In the genomic region with DNA sequence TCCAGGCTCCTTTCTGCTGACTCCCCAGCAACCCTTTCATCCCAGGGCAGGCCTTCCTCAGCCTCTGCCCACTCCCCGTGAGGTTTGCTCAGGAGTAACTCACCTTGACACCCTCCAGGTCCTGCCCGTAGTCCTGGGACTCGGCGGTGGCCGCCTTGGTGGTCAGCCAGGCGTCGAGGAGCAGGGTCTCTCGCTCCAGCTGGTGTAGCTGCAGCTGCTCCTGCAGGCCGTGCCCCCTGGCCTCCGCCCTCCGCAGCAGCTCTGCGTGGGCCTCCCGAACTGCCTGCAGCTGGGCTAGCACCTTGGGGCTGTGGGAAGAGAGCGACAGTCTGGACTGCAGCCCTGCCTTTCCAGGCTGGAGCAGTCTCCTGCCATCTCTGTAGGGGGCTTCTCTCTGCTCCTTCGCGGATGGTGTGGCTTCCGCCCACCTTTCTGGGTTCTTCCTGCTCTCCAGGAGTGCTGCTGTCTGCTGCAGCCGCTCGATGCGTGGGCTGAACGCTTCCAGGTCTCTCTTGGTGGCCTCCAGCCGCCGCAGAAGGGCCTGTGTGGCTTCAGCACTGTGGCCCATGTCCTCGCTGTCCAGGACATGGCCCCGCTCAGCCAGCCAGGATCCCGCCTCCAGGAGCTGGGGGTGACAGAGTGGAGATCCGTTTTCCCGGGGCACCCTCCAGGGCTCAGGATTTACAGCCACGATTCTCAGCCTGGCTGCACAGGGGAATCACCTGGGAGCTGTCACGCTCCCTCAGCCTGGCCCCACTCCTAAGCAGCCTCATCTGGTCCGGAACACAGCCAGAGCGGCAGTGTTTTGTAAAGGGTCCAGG, we compare ENCODE assay signal across 18 cellular contexts.
"Had no signal": no experiment of that assay in that cellular context is flagged by ENCODE, and none has a peak within 500 bp of the region (broad histone marks: within the 10 kb centered on the region; RNA-seq: fewer than 3 reads in every experiment).

No MANE protein-coding gene starts in this region.

- H3K27me3 ChIP-seq: adrenal gland had no signal

- H3K36me3 ChIP-seq: adrenal gland, esophagus muscularis mucosa, lower lobe of right lung, tibial artery had no signal

- H3K27me3 Mint-ChIP-seq: activated CD4-positive, alpha-beta T cell treated with anti-CD3 and anti-CD28 coated beads, Interleukin-2, amount 10 ng/mL, durations not matched to agents 24 days and 14 days; activated CD8-positive, alpha-beta T cell treated with anti-CD3 and anti-CD28 coated beads for 36 hours; activated naive CD4-positive, alpha-beta T cell treated with anti-CD3 and anti-CD28 coated beads, Interleukin-2, amount 50 U/mL, for 24 hours; naive thymus-derived CD8-positive, alpha-beta T cell had no signal

- H3K36me3 Mint-ChIP-seq: activated naive CD4-positive, alpha-beta T cell treated with anti-CD3 and anti-CD28 coated beads, Interleukin-2, amount 50 U/mL, for 24 hours; naive thymus-derived CD8-positive, alpha-beta T cell had no signal

- H3K4me1 ChIP-seq: adrenal gland, esophagus muscularis mucosa had no signal

- H3K27ac ChIP-seq: adrenal gland, esophagus muscularis mucosa, lower lobe of right lung, tibial artery had no signal

- H3K9me3 Mint-ChIP-seq: activated CD4-positive, alpha-beta T cell treated with anti-CD3 and anti-CD28 coated beads, Interleukin-2, amount 10 ng/mL, durations not matched to agents 24 days and 14 days; activated CD8-positive, alpha-beta T cell treated with anti-CD3 and anti-CD28 coated beads for 36 hours; activated naive CD4-positive, alpha-beta T cell treated with anti-CD3 and anti-CD28 coated beads, Interleukin-2, amount 50 U/mL, for 24 hours; activated T-cell treated with anti-CD3 and anti-CD28 coated beads, Interleukin-2, amount 50 U/mL, for 4 hours; naive thymus-derived CD8-positive, alpha-beta T cell had no signal

- H3K4me3 ChIP-seq: adrenal gland, esophagus muscularis mucosa, lower lobe of right lung, tibial artery had no signal

- DNase-seq: activated CD4-positive, alpha-beta T cell treated with anti-CD3 and anti-CD28 coated beads, Interleukin-2, amount 10 ng/mL, durations not matched to agents 24 days and 14 days; activated CD8-positive, alpha-beta T cell treated with anti-CD3 and anti-CD28 coated beads for 36 hours; activated effector memory CD4-positive, alpha-beta T cell treated with Interleukin-2 at 50 U/mL for 16 hours; activated T-cell treated with anti-CD3 and anti-CD28 coated beads, Interleukin-2, amount 50 U/mL, for 4 hours; adrenal gland; cerebellar nuclear complex; effector CD4-positive, alpha-beta T cell; lower lobe of right lung; naive thymus-derived CD8-positive, alpha-beta T cell; stimulated activated CD4-positive, alpha-beta T cell treated with anti-CD3 and anti-CD28 coated beads, Interleukin-12 subunit alpha, Interleukin-12 subunit beta, amount 100 ng/mL, for 4 hours; stimulated activated CD4-positive, alpha-beta T cell treated with anti-CD3 and anti-CD28 coated beads, Interleukin-1b, Interleukin-23, amount 100 ng/mL, for 48 hours; stimulated activated CD8-positive, alpha-beta memory T cell treated with anti-CD3 and anti-CD28 coated beads, Interleukin-4, amount 100 ng/mL, for 48 hours; stimulated activated naive CD4-positive, alpha-beta T cell; T-helper 1 cell; T-helper 9 cell; tibial artery had no signal

- H3K4me3 Mint-ChIP-seq: activated CD4-positive, alpha-beta T cell treated with anti-CD3 and anti-CD28 coated beads, Interleukin-2, amount 10 ng/mL, durations not matched to agents 24 days and 14 days; activated CD8-positive, alpha-beta T cell treated with anti-CD3 and anti-CD28 coated beads for 36 hours; activated naive CD4-positive, alpha-beta T cell treated with anti-CD3 and anti-CD28 coated beads, Interleukin-2, amount 50 U/mL, for 24 hours; activated T-cell treated with anti-CD3 and anti-CD28 coated beads, Interleukin-2, amount 50 U/mL, for 4 hours; naive thymus-derived CD8-positive, alpha-beta T cell had no signal

- H3K27ac Mint-ChIP-seq: activated CD4-positive, alpha-beta T cell treated with anti-CD3 and anti-CD28 coated beads, Interleukin-2, amount 10 ng/mL, durations not matched to agents 24 days and 14 days; activated CD8-positive, alpha-beta T cell treated with anti-CD3 and anti-CD28 coated beads for 36 hours; activated naive CD4-positive, alpha-beta T cell treated with anti-CD3 and anti-CD28 coated beads, Interleukin-2, amount 50 U/mL, for 24 hours had no signal

- H3K9me3 ChIP-seq: adrenal gland, esophagus muscularis mucosa, lower lobe of right lung, tibial artery had no signal
